In genomic region chr12:119695034-119695433, GRCh38 we compare ENCODE assay signal across 8 cellular contexts. TPM values are rescaled to one million over a fixed set of nuclear protein-coding genes. Genes with fewer than 3 reads are reported as not detected.
A peak's percentile ranks its signal among the peaks of the same experiment; 100 is the strongest.
DNase-seq lines count a peak whose midpoint lies in the region; ATAC-seq and TF ChIP-seq lines count a peak whose summit lies in the region.

No MANE protein-coding gene starts in this region.

- H3K4me3 ChIP-seq in mammary epithelial cell (replicated peaks in 1 of 3; ENCODE audit: insufficient read depth in 1 of 3, low read depth in 2 of 3, low read length in 3 of 3) (no peak overlapping the region), mucosa of descending colon (no peak overlapping the region)

- H3K27me3 ChIP-seq in mammary epithelial cell (ENCODE audit: insufficient read depth, low read length), result no peaks in the 10 kb centered on the region

- H3K9me3 ChIP-seq in mammary epithelial cell (replicated peaks; ENCODE audit: insufficient read depth, low read length) (no peaks in the 10 kb centered on the region), mucosa of descending colon (no peaks in the 10 kb centered on the region)

- no peaks in the 10 kb centered on the region for H4K20me1 ChIP-seq in mammary epithelial cell (ENCODE audit: insufficient read depth, low read length)

- peak; percentile 25 to 57 for TF ChIP-seq CTCF in mammary epithelial cell (conservative IDR thresholded peaks at IDR 0.05 in 1 of 2, IDR thresholded peaks at IDR 0.05 in 1 of 2; ENCODE audit: extremely low read depth in 1 of 2, insufficient read depth in 1 of 2, low read depth in 1 of 2, low read length in 2 of 2)
- peak; percentile 11 for TF ChIP-seq CTCF in mucosa of descending colon (IDR thresholded peaks at IDR 0.05)

- no peak overlapping the region for H2AFZ ChIP-seq in mammary epithelial cell (ENCODE audit: low read depth, low read length)

- H3K36me3 ChIP-seq in mammary epithelial cell (ENCODE audit: insufficient read depth, low read length) (no peaks in the 10 kb centered on the region), mucosa of descending colon (ENCODE audit: low read depth) (no peaks in the 10 kb centered on the region)

- BruUV-seq in mammary epithelial cell (replicated peaks; lab: Mats Ljungman, UMichigan), result no TSS peak

- H3K9ac ChIP-seq in mammary epithelial cell (ENCODE audit: insufficient read depth, low read length), result no peak overlapping the region

- intact Hi-C loops in mammary epithelial cell (cut with micrococcal nuclease), result loop anchor here (1.0 kb wide), 2 partner anchors 207 to 243 kb away; no protein-coding TSS in a partner anchor
- intact Hi-C loops in mucosa of descending colon (cut with DNase I, micrococcal nuclease), result no loop called here

- CTCF ChIA-PET in mammary epithelial cell (lab: Charles Lee; ENCODE audit: low non-redundant PET), result no interaction called here

- peak; percentile 17 for DNase-seq in DMS114 treated with DMSO at 0.1 percent for 48 hours (lab: John Stamatoyannopoulos, UW; ENCODE audit: unreplicated experiment)
- peak; percentile 22 for DNase-seq in HuH-7 (ENCODE audit: low spot score)
- DNase-seq in mammary epithelial cell, result no peak
- DNase-seq in mucosa of descending colon, result no peak
- no peak for DNase-seq in mesenteric fat pad (ENCODE audit: low spot score)

- no peak overlapping the region for H3K27ac ChIP-seq in mammary epithelial cell (ENCODE audit: insufficient read depth, low read depth, low read length)

- ATAC-seq in mucosa of descending colon, result no peak
- no peak for ATAC-seq in HG03095 (IDR thresholded peaks at IDR 0.05; ENCODE audit: unreplicated experiment)
- no peak for ATAC-seq in GM18502 (IDR thresholded peaks at IDR 0.05; ENCODE audit: poor library complexity, unreplicated experiment)
- ATAC-seq in GM21786 (IDR thresholded peaks at IDR 0.05; ENCODE audit: unreplicated experiment), result no peak

- WGBS in mammary epithelial cell (ENCODE audit: low coverage, missing lambda C conversion rate), result 76% methylated on average over 4 of the region's 4 CpGs

- in situ Hi-C loops in mammary epithelial cell (cut with MboI; ENCODE audit: low sequenced_read_pairs in 2 of 2), result no loop called here

- H3K4me1 ChIP-seq in mammary epithelial cell (ENCODE audit: insufficient read depth, low read length), result no peaks in the 10 kb centered on the region
- peaks cover 23% of the 10 kb centered on the region for H3K4me1 ChIP-seq in mucosa of descending colon (ENCODE audit: low read depth)

- dilution Hi-C loops in mammary epithelial cell (cut with HindIII; ENCODE audit: low sequenced_read_pairs), result loop anchor here (5.0 kb wide), 1 partner anchor 37 kb away; no protein-coding TSS in a partner anchor

- no peak overlapping the region for H3K4me2 ChIP-seq in mammary epithelial cell (ENCODE audit: insufficient read depth, low read depth, low read length)

- H3K79me2 ChIP-seq in mammary epithelial cell (ENCODE audit: insufficient read depth, low read length), result no peaks in the 10 kb centered on the region

RNA-seq across cellular contexts. Expression of gene PRKAB1, which starts 27.1 kb away (rescaled TPM):
- total RNA-seq in mammary epithelial cell (10 to 100 TPM; 21.8 to 33.4 TPM), mucosa of descending colon (100 to 1,000 TPM in 1 of 3 donors, 10 to 100 TPM in 2; 63.8 to 127 (median 90.1) TPM), mesenteric fat pad (20.8 TPM)
- 18.3 TPM for polyA plus RNA-seq in mammary epithelial cell
- 31.1 TPM for polyA minus RNA-seq in mammary epithelial cell

Comparison
In these comparisons a context has a peak if more than half of its experiments do, and no peak if none do; other contexts are left out.
1. DNase-seq: peak in DMS114 treated with DMSO at 0.1 percent for 48 hours (single experiment) and HuH-7 (single experiment); none in mammary epithelial cell (single experiment), mucosa of descending colon (0 of 3) and mesenteric fat pad (single experiment).